ENCODE assay signal across 11 cellular contexts in genomic region chr11:33266418-33267215, GRCh38. TPM values are rescaled to one million over a fixed set of nuclear protein-coding genes. Genes with fewer than 3 reads are reported as not detected.
DNase-seq lines count a peak whose midpoint lies in the region; ATAC-seq and TF ChIP-seq lines count a peak whose summit lies in the region.
"Had no signal": no experiment of that assay in that cellular context is flagged by ENCODE, and none has a peak within 500 bp of the region (broad histone marks: within the 10 kb centered on the region; RNA-seq: fewer than 3 reads in every experiment).

No MANE protein-coding gene starts in this region.

- peaks cover 3% of the 10 kb centered on the region for H3K36me3 Mint-ChIP-seq in HFFc6 (ENCODE audit: low read depth)
- H3K36me3 Mint-ChIP-seq in stimulated activated effector memory CD8-positive, alpha-beta T cell treated with anti-CD3 and anti-CD28 coated beads, Interleukin-12 subunit alpha, Interleukin-12 subunit beta, amount 100 ng/mL, for 72 hours, result no peaks in the 10 kb centered on the region

- no peak overlapping the region for H3K4me3 Mint-ChIP-seq in HFFc6
- no peak overlapping the region for H3K4me3 Mint-ChIP-seq in stimulated activated effector memory CD8-positive, alpha-beta T cell treated with anti-CD3 and anti-CD28 coated beads, Interleukin-12 subunit alpha, Interleukin-12 subunit beta, amount 100 ng/mL, for 72 hours

- H3K4me1 Mint-ChIP-seq in HFFc6 (ENCODE audit: low read depth), result peaks cover 55% of the 10 kb centered on the region
- H3K4me1 Mint-ChIP-seq in stimulated activated effector memory CD8-positive, alpha-beta T cell treated with anti-CD3 and anti-CD28 coated beads, Interleukin-12 subunit alpha, Interleukin-12 subunit beta, amount 100 ng/mL, for 72 hours, result peaks cover 26% of the 10 kb centered on the region

- H3K9me3 Mint-ChIP-seq in HFFc6, result no peaks in the 10 kb centered on the region
- no peaks in the 10 kb centered on the region for H3K9me3 Mint-ChIP-seq in stimulated activated effector memory CD8-positive, alpha-beta T cell treated with anti-CD3 and anti-CD28 coated beads, Interleukin-12 subunit alpha, Interleukin-12 subunit beta, amount 100 ng/mL, for 72 hours

- no peak for TF ChIP-seq CTCF in HFFc6 (IDR thresholded peaks at IDR 0.05)

- ATAC-seq in stimulated activated effector memory CD8-positive, alpha-beta T cell treated with anti-CD3 and anti-CD28 coated beads, Interleukin-12 subunit alpha, Interleukin-12 subunit beta, amount 100 ng/mL, for 72 hours, result no peak
- no peak for ATAC-seq in GM21360 (IDR thresholded peaks at IDR 0.05; ENCODE audit: unreplicated experiment)

- peak overlapping the region; percentile 69 for H3K27ac Mint-ChIP-seq in HFFc6
- H3K27ac Mint-ChIP-seq in stimulated activated effector memory CD8-positive, alpha-beta T cell treated with anti-CD3 and anti-CD28 coated beads, Interleukin-12 subunit alpha, Interleukin-12 subunit beta, amount 100 ng/mL, for 72 hours, result no peak overlapping the region

- peak; percentile 15 for DNase-seq in HFFc6
- peak; percentile 29 for DNase-seq in T1000 (lab: John Stamatoyannopoulos, UW)
- peak; percentile 64 for DNase-seq in glomerular visceral epithelial cell (ENCODE audit: extremely low spot score)
- peak; percentile 47 for DNase-seq in skeletal muscle cell (ENCODE audit: low read depth)
- DNase-seq in stimulated activated effector memory CD8-positive, alpha-beta T cell treated with anti-CD3 and anti-CD28 coated beads, Interleukin-12 subunit alpha, Interleukin-12 subunit beta, amount 100 ng/mL, for 72 hours (ENCODE audit: low spot score in 2 of 2), result no peak
- DNase-seq in kidney glomerular epithelial cell (lab: John Stamatoyannopoulos, UW), result no peak
- DNase-seq in D341Med (ENCODE audit: low spot score), result no peak
- DNase-seq: NCI-H1105, small intestine, substantia nigra had no signal

- H3K4me3 ChIP-seq in skeletal muscle cell (ENCODE audit: low read depth, low read length), result no peak overlapping the region

- no peaks in the 10 kb centered on the region for H3K27me3 Mint-ChIP-seq in HFFc6 (ENCODE audit: insufficient read depth)

RNA-seq across cellular contexts. Expression of gene HIPK3, which starts 9.4 kb away (rescaled TPM):
- 10 to 100 TPM; 40.8 to 52.5 (median 47.3) TPM for total RNA-seq in HFFc6 (2021; fragmentation: NEBNext Ultra II Directional; extraction: Animal tissue kit (Norgen Biotek cat#: 25700))

Comparison
In these comparisons a context has a peak if more than half of its experiments do, and no peak if none do; other contexts are left out.
1. DNase-seq: peak in HFFc6 (single experiment), T1000 (single experiment), glomerular visceral epithelial cell (single experiment) and skeletal muscle cell (single experiment); none in stimulated activated effector memory CD8-positive, alpha-beta T cell treated with anti-CD3 and anti-CD28 coated beads, Interleukin-12 subunit alpha, Interleukin-12 subunit beta, amount 100 ng/mL, for 72 hours (0 of 2), kidney glomerular epithelial cell (single experiment) and D341Med (single experiment).